28 cellular contexts compared by ENCODE assay signal in genomic region chr1:209042413-209042812, GRCh38.
"Had no signal": no experiment of that assay in that cellular context is flagged by ENCODE, and none has a peak within 500 bp of the region (broad histone marks: within the 10 kb centered on the region; RNA-seq: fewer than 3 reads in every experiment).

No MANE protein-coding gene starts in this region.

- ATAC-seq: foreskin keratinocyte; gastroesophageal sphincter; heart left ventricle; left lobe of liver; mucosa of descending colon; natural killer cell treated with Interleukin-12 subunit alpha and Interleukin-12 subunit beta and Interleukin-15 and Interleukin-18, amount 100 ng/mL, for 72 hours; sciatic nerve; stimulated activated naive CD8-positive, alpha-beta T cell treated with anti-CD3 and anti-CD28 coated beads, Interleukin-15, amount 100 ng/mL, for 72 hours; upper lobe of right lung had no signal

- H3K27me3 ChIP-seq: esophagus muscularis mucosa, foreskin keratinocyte, gastroesophageal sphincter, hepatocyte, neutrophil, suprapubic skin, transverse colon, upper lobe of right lung, uterus had no signal

- H2AFZ ChIP-seq: hepatocyte, parathyroid adenoma had no signal

- H3K4me3 ChIP-seq: esophagus muscularis mucosa, gastroesophageal sphincter, heart left ventricle, hepatocyte, lung, mucosa of descending colon, smooth muscle cell, suprapubic skin, transverse colon, upper lobe of right lung, uterus had no signal

- FAIRE-seq: endothelial cell of umbilical vein, kidney had no signal

- H3K9me3 ChIP-seq: esophagus muscularis mucosa, gastroesophageal sphincter, heart left ventricle, mucosa of descending colon, neutrophil, suprapubic skin, transverse colon, upper lobe of right lung, uterus had no signal

- DNase-seq: dermis blood vessel endothelial cell; effector memory CD4-positive, alpha-beta T cell; foreskin keratinocyte; heart left ventricle; kidney; mucosa of descending colon; naive B cell; stimulated activated CD4-positive, alpha-beta T cell treated with anti-CD3 and anti-CD28 coated beads, Interleukin-12 subunit alpha, Interleukin-12 subunit beta, amount 100 ng/mL, for 4 hours; stimulated activated CD4-positive, alpha-beta T cell treated with anti-CD3 and anti-CD28 coated beads, Interleukin-1b, Interleukin-23, amount 100 ng/mL, for 48 hours; stimulated activated CD4-positive, alpha-beta T cell treated with anti-CD3 and anti-CD28 coated beads, Interleukin-4, amount 100 ng/mL, for 1 hour; stimulated activated CD8-positive, alpha-beta memory T cell treated with anti-CD3 and anti-CD28 coated beads, Interleukin-4, amount 100 ng/mL, for 48 hours; stimulated activated naive CD4-positive, alpha-beta T cell; stimulated activated naive CD8-positive, alpha-beta T cell treated with anti-CD3 and anti-CD28 coated beads, Interleukin-15, amount 100 ng/mL, for 72 hours; transverse colon; upper lobe of right lung; uterus had no signal

- H3K4me2 ChIP-seq: hepatocyte, smooth muscle cell had no signal

- H3K79me2 ChIP-seq: hepatocyte, parathyroid adenoma had no signal

- H3K36me3 ChIP-seq: esophagus muscularis mucosa, gastroesophageal sphincter, heart left ventricle, neutrophil, suprapubic skin, transverse colon, upper lobe of right lung, uterus had no signal

- H3K4me1 ChIP-seq: esophagus muscularis mucosa, gastroesophageal sphincter, parathyroid adenoma, uterus had no signal

- H3K27ac ChIP-seq: esophagus muscularis mucosa, foreskin keratinocyte, gastroesophageal sphincter, heart left ventricle, hepatocyte, neutrophil, parathyroid adenoma, suprapubic skin, transverse colon, upper lobe of right lung, uterus had no signal

- H3K9ac ChIP-seq: parathyroid adenoma had no signal
